Comparison of ENCODE assay signal across 12 cellular contexts in the genomic region with DNA sequence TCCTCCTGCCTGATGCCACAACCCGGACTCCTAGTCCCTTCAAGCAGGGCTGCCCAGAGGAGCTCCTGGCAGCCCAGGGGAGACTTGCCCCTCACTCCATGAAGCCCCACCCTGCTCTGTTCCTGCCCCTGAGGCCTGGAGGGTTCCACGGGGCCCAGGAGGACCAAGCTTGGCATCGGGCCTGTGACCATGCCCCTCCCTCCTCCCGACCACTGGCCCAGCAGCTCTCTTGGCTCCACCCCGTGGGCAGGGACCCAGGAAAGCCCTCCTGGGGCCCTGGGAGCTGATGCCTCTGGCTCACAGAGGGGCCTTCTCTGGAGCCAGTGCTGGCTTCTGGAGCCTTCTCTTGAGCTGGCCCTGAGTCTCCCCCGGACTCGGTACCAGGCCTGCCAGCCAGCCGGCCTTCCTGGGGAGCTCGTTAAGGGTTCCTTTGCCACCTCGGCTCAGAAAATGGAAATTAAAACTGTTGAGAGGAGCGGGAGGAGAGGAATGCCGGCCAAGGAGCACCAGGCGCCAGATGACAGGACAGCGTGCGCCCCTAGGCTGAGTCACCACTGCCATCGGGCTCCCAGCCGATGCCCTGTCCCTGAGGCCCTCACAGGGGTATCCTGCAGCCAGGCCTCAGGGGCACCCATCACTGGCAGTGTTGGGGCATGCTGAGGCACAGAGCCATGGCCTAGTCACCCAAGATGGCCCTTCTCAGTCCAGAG. TPM values are rescaled to one million over a fixed set of nuclear protein-coding genes. Genes with fewer than 3 reads are reported as not detected.
DNase-seq lines count a peak whose midpoint lies in the region; ATAC-seq and TF ChIP-seq lines count a peak whose summit lies in the region.
"Had no signal": no experiment of that assay in that cellular context is flagged by ENCODE, and none has a peak within 500 bp of the region (broad histone marks: within the 10 kb centered on the region; RNA-seq: fewer than 3 reads in every experiment).

No MANE protein-coding gene starts in this region.

- H3K27ac Mint-ChIP-seq in natural killer cell treated with Interleukin-12 subunit alpha and Interleukin-12 subunit beta and Interleukin-15 and Interleukin-18, amount 100 ng/mL, for 72 hours = no peak overlapping the region

- CTCF ChIA-PET in HEK293 (lab: Yijun Ruan, JAX) = no interaction called here

- H3K4me3 Mint-ChIP-seq in natural killer cell treated with Interleukin-12 subunit alpha and Interleukin-12 subunit beta and Interleukin-15 and Interleukin-18, amount 100 ng/mL, for 72 hours = no peak overlapping the region

- DNase-seq in BE2C (peak; percentile 86), epidermal melanocyte (ENCODE audit: insufficient read length, low spot score) (peak; percentile 52)
- DNase-seq in natural killer cell treated with Interleukin-12 subunit alpha and Interleukin-12 subunit beta and Interleukin-15 and Interleukin-18, amount 100 ng/mL, for 72 hours (ENCODE audit: low spot score) = peak; percentile 51
- DNase-seq: KBM-7 had no signal

- H3K4me1 ChIP-seq in BE2C = peaks cover 14% of the 10 kb centered on the region
- H3K4me1 ChIP-seq in HEK293 (ENCODE audit: control insufficient read depth, insufficient read depth, low read length) = peaks cover 4% of the 10 kb centered on the region

- H3K27ac ChIP-seq in HEK293 (ENCODE audit: extremely low read depth, low read depth, low read length) = no peak overlapping the region

- H3K9me3 Mint-ChIP-seq in natural killer cell treated with Interleukin-12 subunit alpha and Interleukin-12 subunit beta and Interleukin-15 and Interleukin-18, amount 100 ng/mL, for 72 hours = no peaks in the 10 kb centered on the region

- TF ChIP-seq CTCF in BE2C (IDR thresholded peaks at IDR 0.05; ENCODE audit: low read depth, low read length) = no peak
- no peak for TF ChIP-seq CTCF in HEK293 (tag by site-specific recombination; IDR thresholded peaks at IDR 0.05)

- H3K36me3 Mint-ChIP-seq in natural killer cell treated with Interleukin-12 subunit alpha and Interleukin-12 subunit beta and Interleukin-15 and Interleukin-18, amount 100 ng/mL, for 72 hours = no peaks in the 10 kb centered on the region

- POLR2A ChIA-PET in HEK293 (lab: Yijun Ruan, JAX) = no interaction called here

- H3K9me3 ChIP-seq in BE2C (no peaks in the 10 kb centered on the region), HEK293 (ENCODE audit: control insufficient read depth, insufficient read depth, low read depth, low read length) (no peaks in the 10 kb centered on the region)

- no peak for ATAC-seq in natural killer cell treated with Interleukin-12 subunit alpha and Interleukin-12 subunit beta and Interleukin-15 and Interleukin-18, amount 100 ng/mL, for 72 hours
- ATAC-seq in GM18870 (IDR thresholded peaks at IDR 0.05; ENCODE audit: unreplicated experiment) (no peak), HG02970 (IDR thresholded peaks at IDR 0.05; ENCODE audit: low FRiP score, unreplicated experiment) (no peak), esophagus mucosa (no peak), HG02981 (IDR thresholded peaks at IDR 0.05; ENCODE audit: unreplicated experiment) (no peak)

- H3K4me1 Mint-ChIP-seq in natural killer cell treated with Interleukin-12 subunit alpha and Interleukin-12 subunit beta and Interleukin-15 and Interleukin-18, amount 100 ng/mL, for 72 hours (ENCODE audit: low read depth in 2 of 2) = no peaks in the 10 kb centered on the region

- H3K27me3 ChIP-seq in BE2C = no peaks in the 10 kb centered on the region

- peaks cover 0 to 2% of the 10 kb centered on the region in 2 donors for H3K27me3 Mint-ChIP-seq in natural killer cell treated with Interleukin-12 subunit alpha and Interleukin-12 subunit beta and Interleukin-15 and Interleukin-18, amount 100 ng/mL, for 72 hours

- H3K4me3 ChIP-seq in BE2C (ENCODE audit: low read depth, low read length) (no peak overlapping the region), HEK293 (ENCODE audit: low read depth, low read length) (no peak overlapping the region)
- H3K4me3 ChIP-seq: lung had no signal

- H3K36me3 ChIP-seq in BE2C (no peaks in the 10 kb centered on the region), HEK293 (ENCODE audit: control insufficient read depth in 2 of 2, insufficient read depth in 1 of 2, low read length in 2 of 2) (no peaks in the 10 kb centered on the region)

TF ChIP-seq in HEK293, 187 proteins besides CTCF, POLR2A, EP300 and RAD21:
- no peak for TF ChIP-seq ZNF302 (tag by site-specific recombination; IDR thresholded peaks at IDR 0.05; ENCODE audit: low read depth)
- peak; percentile 38; the same call in 1 of the 2 replicates for TF ChIP-seq GLIS1 (tag by site-specific recombination; IDR thresholded peaks at IDR 0.05)
TF ChIP-seq in HEK293: peak in this region for 1.

RNA-seq across cellular contexts. Expression of gene SNED1, which starts 40.6 kb away (rescaled TPM):
- polyA plus RNA-seq in BE2C (2012; ENCODE audit: insufficient read depth, insufficient read length, low read depth) = 1.6 TPM
- total RNA-seq in natural killer cell treated with Interleukin-12 subunit alpha and Interleukin-12 subunit beta and Interleukin-15 and Interleukin-18, amount 100 ng/mL, for 72 hours = under 1 TPM in 1 of 2 donors, not detected in 1; 0.14 TPM
- total RNA-seq in esophagus mucosa = 3.9 TPM

RNA-seq across cellular contexts. Expression of gene CROCC2, which starts 51.7 kb away (rescaled TPM):
- not detected for polyA plus RNA-seq in BE2C (2012; ENCODE audit: insufficient read depth, insufficient read length, low read depth)
- not detected for total RNA-seq in natural killer cell treated with Interleukin-12 subunit alpha and Interleukin-12 subunit beta and Interleukin-15 and Interleukin-18, amount 100 ng/mL, for 72 hours
- 0.12 TPM for total RNA-seq in esophagus mucosa
- total RNA-seq: NCI-H460; T-helper 1 cell treated with Interleukin-12 subunit alpha and Interleukin-12 subunit beta and Interleukin-4 antibody, amounts not matched to agents 30 ng/mL and 1 ng/mL, for 36 hours had no signal
